ENCODE assay signal across 23 cellular contexts in genomic region chr13:20399961-20400360, GRCh38.
DNase-seq lines count a peak whose midpoint lies in the region; TF ChIP-seq lines count a peak whose summit lies in the region.
"Had no signal": no experiment of that assay in that cellular context is flagged by ENCODE, and none has a peak within 500 bp of the region (broad histone marks: within the 10 kb centered on the region; RNA-seq: fewer than 3 reads in every experiment).

No MANE protein-coding gene starts in this region.

- peaks cover 0 to 13% (median 0%) of the 10 kb centered on the region in 3 donors for H3K36me3 ChIP-seq in esophagus squamous epithelium
- peaks cover 0 to 33% (median 22%) of the 10 kb centered on the region in 4 donors for H3K36me3 ChIP-seq in stomach
- no peaks in the 10 kb centered on the region for H3K36me3 ChIP-seq in HAP-1 (replicated peaks)
- H3K36me3 ChIP-seq: BLaER1, SJSA1 had no signal

- peaks cover 30% of the 10 kb centered on the region for H3K4me1 Mint-ChIP-seq in T-helper 2 cell treated with Interferon-gamma antibody and Interleukin-4, amounts not matched to agents 5 μg/mL and 100 μg/mL, for 36 hours (ENCODE audit: low read depth)
- peaks cover 27% of the 10 kb centered on the region for H3K4me1 Mint-ChIP-seq in activated T-helper 2 cell treated with anti-CD3 and anti-CD28 coated beads, Interferon-gamma antibody, Interleukin-2, Interleukin-4, amounts not matched to agents 10 μg/mL and 5 μg/mL and 100 μg/mL, durations not matched to agents 14 hours and 24 hours and 36 hours (ENCODE audit: low read depth)
- H3K4me1 Mint-ChIP-seq in activated T-helper 1 cell treated with anti-CD3 and anti-CD28 coated beads, Interleukin-12 subunit alpha, Interleukin-12 subunit beta, Interleukin-2, Interleukin-4 antibody, amounts not matched to agents 30 ng/mL and 10 ng/mL and 1 ng/mL, durations not matched to agents 14 hours and 24 hours and 36 hours (ENCODE audit: low read depth): peaks cover 26% of the 10 kb centered on the region

- H3K36me3 Mint-ChIP-seq in T-helper 2 cell treated with Interferon-gamma antibody and Interleukin-4, amounts not matched to agents 5 μg/mL and 100 μg/mL, for 36 hours (ENCODE audit: low read depth): no peaks in the 10 kb centered on the region
- no peaks in the 10 kb centered on the region for H3K36me3 Mint-ChIP-seq in activated T-helper 2 cell treated with anti-CD3 and anti-CD28 coated beads, Interferon-gamma antibody, Interleukin-2, Interleukin-4, amounts not matched to agents 10 μg/mL and 5 μg/mL and 100 μg/mL, durations not matched to agents 14 hours and 24 hours and 36 hours (ENCODE audit: low read depth)
- no peaks in the 10 kb centered on the region for H3K36me3 Mint-ChIP-seq in activated T-helper 1 cell treated with anti-CD3 and anti-CD28 coated beads, Interleukin-12 subunit alpha, Interleukin-12 subunit beta, Interleukin-2, Interleukin-4 antibody, amounts not matched to agents 30 ng/mL and 10 ng/mL and 1 ng/mL, durations not matched to agents 14 hours and 24 hours and 36 hours (ENCODE audit: low read depth)

- intact Hi-C loops in activated T-helper 2 cell treated with anti-CD3 and anti-CD28 coated beads, Interferon-gamma antibody, Interleukin-2, Interleukin-4, amounts not matched to agents 10 μg/mL and 5 μg/mL and 100 μg/mL, durations not matched to agents 14 hours and 24 hours and 36 hours (cut with micrococcal nuclease): no loop called here
- intact Hi-C loops in esophagus squamous epithelium (cut with DNase I) (no loop called here), stomach (cut with DNase I; ENCODE audit: low total_unique reads) (no loop called here)
- intact Hi-C loops in activated T-helper 1 cell treated with anti-CD3 and anti-CD28 coated beads, Interleukin-12 subunit alpha, Interleukin-12 subunit beta, Interleukin-2, Interleukin-4 antibody, amounts not matched to agents 30 ng/mL and 10 ng/mL and 1 ng/mL, durations not matched to agents 14 hours and 24 hours and 36 hours (cut with micrococcal nuclease): no loop called here

- peaks cover 4% of the 10 kb centered on the region for H3K9me3 Mint-ChIP-seq in T-helper 2 cell treated with Interferon-gamma antibody and Interleukin-4, amounts not matched to agents 5 μg/mL and 100 μg/mL, for 36 hours
- no peaks in the 10 kb centered on the region for H3K9me3 Mint-ChIP-seq in activated T-helper 2 cell treated with anti-CD3 and anti-CD28 coated beads, Interferon-gamma antibody, Interleukin-2, Interleukin-4, amounts not matched to agents 10 μg/mL and 5 μg/mL and 100 μg/mL, durations not matched to agents 14 hours and 24 hours and 36 hours
- H3K9me3 Mint-ChIP-seq in activated T-helper 1 cell treated with anti-CD3 and anti-CD28 coated beads, Interleukin-12 subunit alpha, Interleukin-12 subunit beta, Interleukin-2, Interleukin-4 antibody, amounts not matched to agents 30 ng/mL and 10 ng/mL and 1 ng/mL, durations not matched to agents 14 hours and 24 hours and 36 hours: no peaks in the 10 kb centered on the region

- no peak for TF ChIP-seq CTCF in esophagus squamous epithelium (IDR thresholded peaks at IDR 0.05)
- no peak for TF ChIP-seq CTCF in stomach (IDR thresholded peaks at IDR 0.05)

- no peaks in the 10 kb centered on the region for H3K9me3 ChIP-seq in esophagus squamous epithelium
- no peaks in the 10 kb centered on the region for H3K9me3 ChIP-seq in stomach
- H3K9me3 ChIP-seq in HAP-1: no peaks in the 10 kb centered on the region; the same call in 1 of the 2 replicates
- H3K9me3 ChIP-seq: Caco-2, Peyer's patch, SJSA1 had no signal

- WGBS in esophagus squamous epithelium, 2 donors: 97 to 100% methylated on average over 4 of the region's 4 CpGs
- 92 to 98% (median 95%) methylated on average over 4 of the region's 4 CpGs for WGBS in stomach, 5 donors

- H3K27ac ChIP-seq in esophagus squamous epithelium (peak overlapping the region; percentile 31 to 87 (median 80)), stomach (no peak overlapping the region)
- H3K27ac ChIP-seq: 22Rv1, BLaER1, KMS-11, Peyer's patch, SJSA1 had no signal

- TF ChIP-seq EP300 in stomach (IDR thresholded peaks at IDR 0.05): no peak

- H3K27me3 ChIP-seq in esophagus squamous epithelium (no peaks in the 10 kb centered on the region), stomach (no peaks in the 10 kb centered on the region), HAP-1 (ENCODE audit: low read depth) (no peaks in the 10 kb centered on the region)
- H3K27me3 ChIP-seq: BLaER1, Peyer's patch, SJSA1 had no signal

- DNase-seq in T-helper 2 cell treated with Interferon-gamma antibody and Interleukin-4, amounts not matched to agents 5 μg/mL and 100 μg/mL, for 36 hours (ENCODE audit: low spot score): no peak
- DNase-seq in T-helper 2 cell (no peak), esophagus squamous epithelium (lab: John Stamatoyannopoulos, UW) (no peak), stomach (peak; percentile 18), NCI-H2081 treated with DMSO at 0.1 percent for 48 hours (lab: John Stamatoyannopoulos, UW) (no peak), HAP-1 (ENCODE audit: low spot score in 2 of 2) (no peak)
- DNase-seq in activated T-helper 2 cell treated with anti-CD3 and anti-CD28 coated beads, Interferon-gamma antibody, Interleukin-2, Interleukin-4, amounts not matched to agents 10 μg/mL and 5 μg/mL and 100 μg/mL, durations not matched to agents 14 hours and 24 hours and 36 hours (ENCODE audit: low spot score): peak; percentile 3
- DNase-seq in activated T-helper 1 cell treated with anti-CD3 and anti-CD28 coated beads, Interleukin-12 subunit alpha, Interleukin-12 subunit beta, Interleukin-2, Interleukin-4 antibody, amounts not matched to agents 30 ng/mL and 10 ng/mL and 1 ng/mL, durations not matched to agents 14 hours and 24 hours and 36 hours (ENCODE audit: low spot score): no peak
- DNase-seq: ACHN; Caco-2; CD4-positive, alpha-beta memory T cell; DMS 273 treated with DMSO at 0.1 percent for 48 hours; GOT3; NCI-H1105; NCI-H146; NCI-H2029 treated with DMSO at 0.1 percent for 48 hours; NCI-H2171 treated with DMSO at 0.1 percent for 48 hours; NCI-H526; Peyer's patch had no signal

- peak overlapping the region; percentile 32 for H3K27ac Mint-ChIP-seq in T-helper 2 cell treated with Interferon-gamma antibody and Interleukin-4, amounts not matched to agents 5 μg/mL and 100 μg/mL, for 36 hours
- H3K27ac Mint-ChIP-seq in activated T-helper 2 cell treated with anti-CD3 and anti-CD28 coated beads, Interferon-gamma antibody, Interleukin-2, Interleukin-4, amounts not matched to agents 10 μg/mL and 5 μg/mL and 100 μg/mL, durations not matched to agents 14 hours and 24 hours and 36 hours: no peak overlapping the region
- no peak overlapping the region for H3K27ac Mint-ChIP-seq in activated T-helper 1 cell treated with anti-CD3 and anti-CD28 coated beads, Interleukin-12 subunit alpha, Interleukin-12 subunit beta, Interleukin-2, Interleukin-4 antibody, amounts not matched to agents 30 ng/mL and 10 ng/mL and 1 ng/mL, durations not matched to agents 14 hours and 24 hours and 36 hours

- no peak overlapping the region for H3K4me3 ChIP-seq in esophagus squamous epithelium
- no peak overlapping the region for H3K4me3 ChIP-seq in stomach
- no peak overlapping the region for H3K4me3 ChIP-seq in HAP-1
- H3K4me3 ChIP-seq: BLaER1, Peyer's patch, SJSA1 had no signal

- no peak overlapping the region for H3K4me3 Mint-ChIP-seq in T-helper 2 cell treated with Interferon-gamma antibody and Interleukin-4, amounts not matched to agents 5 μg/mL and 100 μg/mL, for 36 hours
- H3K4me3 Mint-ChIP-seq in activated T-helper 2 cell treated with anti-CD3 and anti-CD28 coated beads, Interferon-gamma antibody, Interleukin-2, Interleukin-4, amounts not matched to agents 10 μg/mL and 5 μg/mL and 100 μg/mL, durations not matched to agents 14 hours and 24 hours and 36 hours (ENCODE audit: low read depth): no peak overlapping the region
- H3K4me3 Mint-ChIP-seq in activated T-helper 1 cell treated with anti-CD3 and anti-CD28 coated beads, Interleukin-12 subunit alpha, Interleukin-12 subunit beta, Interleukin-2, Interleukin-4 antibody, amounts not matched to agents 30 ng/mL and 10 ng/mL and 1 ng/mL, durations not matched to agents 14 hours and 24 hours and 36 hours: no peak overlapping the region

- in situ Hi-C loops in HAP-1 (cut with MboI; ENCODE audit: low sequenced_read_pairs): no loop called here

- H3K27me3 Mint-ChIP-seq in T-helper 2 cell treated with Interferon-gamma antibody and Interleukin-4, amounts not matched to agents 5 μg/mL and 100 μg/mL, for 36 hours (ENCODE audit: low read depth): peaks cover 3% of the 10 kb centered on the region
- no peaks in the 10 kb centered on the region for H3K27me3 Mint-ChIP-seq in activated T-helper 2 cell treated with anti-CD3 and anti-CD28 coated beads, Interferon-gamma antibody, Interleukin-2, Interleukin-4, amounts not matched to agents 10 μg/mL and 5 μg/mL and 100 μg/mL, durations not matched to agents 14 hours and 24 hours and 36 hours (ENCODE audit: low read depth)
- no peaks in the 10 kb centered on the region for H3K27me3 Mint-ChIP-seq in activated T-helper 1 cell treated with anti-CD3 and anti-CD28 coated beads, Interleukin-12 subunit alpha, Interleukin-12 subunit beta, Interleukin-2, Interleukin-4 antibody, amounts not matched to agents 30 ng/mL and 10 ng/mL and 1 ng/mL, durations not matched to agents 14 hours and 24 hours and 36 hours (ENCODE audit: insufficient read depth)
- H3K27me3 Mint-ChIP-seq: CD4-positive, alpha-beta memory T cell had no signal

- H3K4me1 ChIP-seq in esophagus squamous epithelium (peaks cover 18 to 46% (median 23%) of the 10 kb centered on the region in 3 donors), stomach (no peaks in the 10 kb centered on the region), HAP-1 (no peaks in the 10 kb centered on the region)
- H3K4me1 ChIP-seq: Caco-2, Peyer's patch, SJSA1 had no signal

- no peak for TF ChIP-seq POLR2A in esophagus squamous epithelium (IDR thresholded peaks at IDR 0.05)
- no peak for TF ChIP-seq POLR2A in stomach (IDR thresholded peaks at IDR 0.05)

Comparison
In these comparisons a context has a peak if more than half of its experiments do, and no peak if none do; other contexts are left out.
1. DNase-seq: peak in activated T-helper 2 cell treated with anti-CD3 and anti-CD28 coated beads, Interferon-gamma antibody, Interleukin-2, Interleukin-4, amounts not matched to agents 10 μg/mL and 5 μg/mL and 100 μg/mL, durations not matched to agents 14 hours and 24 hours and 36 hours (single experiment) and stomach (single experiment); none in T-helper 2 cell treated with Interferon-gamma antibody and Interleukin-4, amounts not matched to agents 5 μg/mL and 100 μg/mL, for 36 hours (single experiment), T-helper 2 cell (0 of 5), esophagus squamous epithelium (single experiment), activated T-helper 1 cell treated with anti-CD3 and anti-CD28 coated beads, Interleukin-12 subunit alpha, Interleukin-12 subunit beta, Interleukin-2, Interleukin-4 antibody, amounts not matched to agents 30 ng/mL and 10 ng/mL and 1 ng/mL, durations not matched to agents 14 hours and 24 hours and 36 hours (single experiment), NCI-H2081 treated with DMSO at 0.1 percent for 48 hours (single experiment) and HAP-1 (0 of 2).
2. H3K27ac ChIP-seq: peak in esophagus squamous epithelium (4 of 4); none in stomach (0 of 5).